ENCODE assay signal across 21 cellular contexts in genomic region chr14:50379563-50379962, GRCh38. TPM values are rescaled to one million over a fixed set of nuclear protein-coding genes. Genes with fewer than 3 reads are reported as not detected.
DNase-seq lines count a peak whose midpoint lies in the region; ATAC-seq and TF ChIP-seq lines count a peak whose summit lies in the region.
"Had no signal": no experiment of that assay in that cellular context is flagged by ENCODE, and none has a peak within 500 bp of the region (broad histone marks: within the 10 kb centered on the region; RNA-seq: fewer than 3 reads in every experiment).

No MANE protein-coding gene starts in this region.

- no peaks in the 10 kb centered on the region for H3K79me1 ChIP-seq in trophoblast cell (ENCODE audit: low read length)

- H2BK5ac ChIP-seq in trophoblast cell (ENCODE audit: low read depth, low read length, poor library complexity) = no peak overlapping the region

- no peak overlapping the region for H2BK12ac ChIP-seq in trophoblast cell (ENCODE audit: low read length)

- H3K18ac ChIP-seq in trophoblast cell (ENCODE audit: low read length) = no peak overlapping the region

- TF ChIP-seq CTCF in colonic mucosa (IDR thresholded peaks at IDR 0.05) (no peak), foreskin keratinocyte (conservative IDR thresholded peaks at IDR 0.05) (no peak)

- H3K23ac ChIP-seq in trophoblast cell (ENCODE audit: low read length) = no peak overlapping the region

- H3K9me2 ChIP-seq in GM23248 (ENCODE audit: insufficient read depth) = no peaks in the 10 kb centered on the region

- H3K4me3 ChIP-seq in GM23248 = no peak overlapping the region
- H3K4me3 ChIP-seq in colonic mucosa = no peak overlapping the region
- H3K4me3 ChIP-seq in trophoblast cell (ENCODE audit: low read depth, low read length) = no peak overlapping the region

- H3K14ac ChIP-seq in trophoblast cell (ENCODE audit: low read length) = no peak overlapping the region

- H3K9me3 ChIP-seq in GM23248 (ENCODE audit: low read depth) (no peaks in the 10 kb centered on the region), colonic mucosa (no peaks in the 10 kb centered on the region), trophoblast cell (ENCODE audit: insufficient read depth, low read depth, low read length) (peaks cover 1% of the 10 kb centered on the region)
- H3K9me3 ChIP-seq: BE2C had no signal

- no peak overlapping the region for H2AK5ac ChIP-seq in trophoblast cell (ENCODE audit: low read length)

- H3K27me3 ChIP-seq in GM23248 (replicated peaks; ENCODE audit: insufficient read depth) (no peaks in the 10 kb centered on the region), colonic mucosa (no peaks in the 10 kb centered on the region), foreskin keratinocyte (no peaks in the 10 kb centered on the region), trophoblast cell (ENCODE audit: insufficient read depth, low read length) (no peaks in the 10 kb centered on the region)
- H3K27me3 ChIP-seq: BE2C had no signal

- no peaks in the 10 kb centered on the region for H4K20me1 ChIP-seq in GM23248 (ENCODE audit: insufficient read depth)

- H3K4me2 ChIP-seq in GM23248 (ENCODE audit: unreplicated experiment) = no peak overlapping the region
- H3K4me2 ChIP-seq in trophoblast cell (ENCODE audit: low read length) = no peak overlapping the region

- H3K9ac ChIP-seq in GM23248 (no peak overlapping the region), colonic mucosa (ENCODE audit: low read depth in 2 of 2, low read length in 2 of 2) (no peak overlapping the region), trophoblast cell (ENCODE audit: low read length) (no peak overlapping the region)

- H3K4me1 ChIP-seq in GM23248 (ENCODE audit: insufficient read depth) (no peaks in the 10 kb centered on the region), colonic mucosa (no peaks in the 10 kb centered on the region), foreskin keratinocyte (no peaks in the 10 kb centered on the region), trophoblast cell (ENCODE audit: control insufficient read depth in 1 of 2, insufficient read depth in 2 of 2, low read length in 2 of 2) (no peaks in the 10 kb centered on the region)
- H3K4me1 ChIP-seq: BE2C had no signal

- no peak overlapping the region for H3K4ac ChIP-seq in trophoblast cell (ENCODE audit: low read depth, low read length)

- H3K27ac ChIP-seq in GM23248 (no peak overlapping the region), colonic mucosa (no peak overlapping the region), foreskin keratinocyte (no peak overlapping the region), trophoblast cell (ENCODE audit: low read depth, low read length) (no peak overlapping the region)

- no peak overlapping the region for H4K91ac ChIP-seq in trophoblast cell (ENCODE audit: low read depth, low read length)

- ATAC-seq in foreskin keratinocyte (peak; percentile 25), GM19395 (IDR thresholded peaks at IDR 0.05; ENCODE audit: unreplicated experiment) (no peak)
- ATAC-seq: HCT116 had no signal

- H4K8ac ChIP-seq in trophoblast cell (ENCODE audit: low read depth, low read length) = no peak overlapping the region

- H4K12ac ChIP-seq in trophoblast cell (ENCODE audit: low read depth, low read length) = no peak overlapping the region

- H3F3A ChIP-seq in GM23248 (ENCODE audit: insufficient read depth) = no peaks in the 10 kb centered on the region

- H3K36me3 ChIP-seq in GM23248 (ENCODE audit: low read depth) = no peaks in the 10 kb centered on the region
- no peaks in the 10 kb centered on the region for H3K36me3 ChIP-seq in colonic mucosa
- H3K36me3 ChIP-seq in trophoblast cell (ENCODE audit: control insufficient read depth in 1 of 2, insufficient read depth in 2 of 2, low read length in 2 of 2) = no peaks in the 10 kb centered on the region
- H3K36me3 ChIP-seq: BE2C had no signal

- intact Hi-C loops in colonic mucosa (cut with DNase I) = no loop called here

- 91 to 97% methylated on average over 2 of the region's 2 CpGs for WGBS in GM23248 (ENCODE audit: low coverage in 1 of 2, low lambda C conversion rate in 2 of 2, missing lambda C conversion rate in 2 of 2), 2 experiments
- no CpG with 5 or more reads among the region's 2 CpGs for WGBS in trophoblast cell (ENCODE audit: extremely low coverage, insufficient coverage, insufficient read length)

- DNase-seq in GM23248 (peak; percentile 5), colonic mucosa (peak; percentile 13), foreskin keratinocyte (peak in 1 of 2 donors; percentile 53), trophoblast cell (peak; percentile 5 to 51), GM03348 (ENCODE audit: low spot score) (no peak), SHP77 treated with DMSO at 0.1 percent for 48 hours (lab: John Stamatoyannopoulos, UW) (no peak)
- DNase-seq: BE2C; C1 segment of cervical spinal cord; CD4-positive, CD25-positive, alpha-beta regulatory T cell; CD8-positive, alpha-beta memory T cell; COR-L47; DMS 273 treated with DMSO at 0.1 percent for 48 hours; DMS53; DND-41; EL; GOT3; H7; HFFc6; IMR-90 had no signal

- H2BK120ac ChIP-seq in trophoblast cell (ENCODE audit: insufficient read depth, low read length, poor library complexity) = no peak overlapping the region

- H3K79me2 ChIP-seq in GM23248 (ENCODE audit: insufficient read depth) (no peaks in the 10 kb centered on the region), trophoblast cell (ENCODE audit: control insufficient read depth, insufficient read depth, low read length, poor library complexity) (no peaks in the 10 kb centered on the region)

- H2AFZ ChIP-seq in GM23248 = no peak overlapping the region
- no peak overlapping the region for H2AFZ ChIP-seq in trophoblast cell (ENCODE audit: insufficient read depth, low read length, poor library complexity)

- in situ Hi-C loops in GM23248 (cut with MboI) = no loop called here

RNA-seq across cellular contexts. Expression of gene CDKL1, which starts 17.1 kb away (rescaled TPM):
- total RNA-seq in GM23248 (2014; rRNA removed; shearing (Covaris generic)) = 1.1 and 5.0 TPM in 2 replicates
- polyA plus RNA-seq in GM23248 (2016; fragmentation: Nextera tagmentation; extraction: Ambion mirVana) = 2.2 and 2.9 TPM in 2 replicates
- total RNA-seq in colonic mucosa = 10 to 100 TPM; 16.2 to 36.2 TPM
- 4.2 and 6.1 TPM in 2 replicates for total RNA-seq in foreskin keratinocyte
- polyA plus RNA-seq in foreskin keratinocyte = 1.8 TPM in 2 replicates
- polyA plus RNA-seq in trophoblast cell (2013) = 0.22 and 1.1 TPM in 2 replicates

Comparison
In these comparisons a context has a peak if more than half of its experiments do, and no peak if none do; other contexts are left out.
1. DNase-seq: peak in GM23248 (single experiment), colonic mucosa (single experiment) and trophoblast cell (2 of 2); none in GM03348 (single experiment) and SHP77 treated with DMSO at 0.1 percent for 48 hours (single experiment).